ENCODE assay signal across 16 cellular contexts in genomic region chr3:52383446-52383845, GRCh38. TPM values are rescaled to one million over a fixed set of nuclear protein-coding genes. Genes with fewer than 3 reads are reported as not detected.
DNase-seq lines count a peak whose midpoint lies in the region; ATAC-seq and TF ChIP-seq lines count a peak whose summit lies in the region.
"Had no signal": no experiment of that assay in that cellular context is flagged by ENCODE, and none has a peak within 500 bp of the region (broad histone marks: within the 10 kb centered on the region; RNA-seq: fewer than 3 reads in every experiment).

No MANE protein-coding gene starts in this region.

- H3K23ac ChIP-seq in mesenchymal stem cell (ENCODE audit: low read length in 2 of 2): peak overlapping the region in 1 of 2 experiments; percentile 30

- no peak overlapping the region for H2BK15ac ChIP-seq in mesenchymal stem cell (ENCODE audit: low read depth, poor library complexity, severe bottlenecking)

- H3K27me3 ChIP-seq in BLaER1 (no peaks in the 10 kb centered on the region), HL-60 (ENCODE audit: insufficient read depth, poor library complexity, severe bottlenecking) (no peaks in the 10 kb centered on the region), mesenchymal stem cell (ENCODE audit: control insufficient read depth in 1 of 2, insufficient read depth in 1 of 2, low read length in 2 of 2) (peaks cover 11 to 21% of the 10 kb centered on the region in 2 experiments)

- no peak overlapping the region for H2AK5ac ChIP-seq in mesenchymal stem cell (ENCODE audit: low read length, severe bottlenecking)

- H2BK5ac ChIP-seq in mesenchymal stem cell (ENCODE audit: low read depth, low read length, poor library complexity, severe bottlenecking): no peak overlapping the region

- WGBS in mesenchymal stem cell: 92% methylated on average over 14 of the region's 14 CpGs

- H3K27me3 Mint-ChIP-seq in dendritic cell treated with granulocyte-macrophage colony-stimulating factor and Interleukin-4, amounts not matched to agents 40 ng/mL and 50 ng/mL, for 4 days: no peaks in the 10 kb centered on the region
- no peaks in the 10 kb centered on the region for H3K27me3 Mint-ChIP-seq in T-helper 17 cell
- H3K27me3 Mint-ChIP-seq: B cell; CD4-positive, alpha-beta T cell; IgD-negative memory B cell had no signal

- peak overlapping the region; percentile 15 for H2AFZ ChIP-seq in mesenchymal stem cell (ENCODE audit: low read depth, low read length)

- peak overlapping the region in 1 of 2 experiments; percentile 46 for H3K14ac ChIP-seq in mesenchymal stem cell (ENCODE audit: low read length in 2 of 2)

- peaks cover 22% of the 10 kb centered on the region for H3K4me1 Mint-ChIP-seq in dendritic cell treated with granulocyte-macrophage colony-stimulating factor and Interleukin-4, amounts not matched to agents 40 ng/mL and 50 ng/mL, for 4 days (ENCODE audit: low read depth)
- H3K4me1 Mint-ChIP-seq in T-helper 17 cell: peaks cover 8% of the 10 kb centered on the region
- H3K4me1 Mint-ChIP-seq: B cell had no signal

- H2BK120ac ChIP-seq in mesenchymal stem cell (ENCODE audit: low read depth, low read length): no peak overlapping the region

- no peak overlapping the region for H4K91ac ChIP-seq in mesenchymal stem cell (ENCODE audit: low read length)

- DNase-seq in HL-60 (ENCODE audit: low read depth in 1 of 2, low spot score in 1 of 2): no peak
- no peak for DNase-seq in mesenchymal stem cell
- no peak for DNase-seq in activated naive CD4-positive, alpha-beta T cell treated with anti-CD3 and anti-CD28 coated beads, Interleukin-2, amount 50 U/mL, for 72 hours (ENCODE audit: low spot score in 2 of 2)
- DNase-seq in T-helper 17 cell: no peak
- DNase-seq in LoVo (ENCODE audit: low spot score): no peak
- DNase-seq: Caco-2; CD4-positive, alpha-beta T cell; GOT3; H9 had no signal

- peak overlapping the region; percentile 74 for H3K4me2 ChIP-seq in BLaER1
- no peak overlapping the region for H3K4me2 ChIP-seq in mesenchymal stem cell (ENCODE audit: low read length, poor library complexity, severe bottlenecking)
- H3K4me2 ChIP-seq: KMS-11 had no signal

- H3K4me3 ChIP-seq in BLaER1 (no peak overlapping the region), HL-60 (replicated peaks; ENCODE audit: insufficient read depth, low read length) (no peak overlapping the region), mesenchymal stem cell (ENCODE audit: insufficient read depth in 1 of 2, low read depth in 1 of 2, low read length in 2 of 2) (no peak overlapping the region)

- peaks cover 5% of the 10 kb centered on the region for H3K36me3 Mint-ChIP-seq in dendritic cell treated with granulocyte-macrophage colony-stimulating factor and Interleukin-4, amounts not matched to agents 40 ng/mL and 50 ng/mL, for 4 days (ENCODE audit: low read depth)
- H3K36me3 Mint-ChIP-seq in activated naive CD4-positive, alpha-beta T cell treated with anti-CD3 and anti-CD28 coated beads, Interleukin-2, amount 50 U/mL, for 72 hours: no peaks in the 10 kb centered on the region
- H3K36me3 Mint-ChIP-seq in T-helper 17 cell (ENCODE audit: low read depth): no peaks in the 10 kb centered on the region
- H3K36me3 Mint-ChIP-seq: IgD-negative memory B cell had no signal

- no peak overlapping the region for H2BK12ac ChIP-seq in mesenchymal stem cell (ENCODE audit: low read length in 2 of 2)

- ATAC-seq in GM21619 (IDR thresholded peaks at IDR 0.05; ENCODE audit: unreplicated experiment) (no peak), T-helper 17 cell (no peak)
- ATAC-seq in activated naive CD4-positive, alpha-beta T cell treated with anti-CD3 and anti-CD28 coated beads, Interleukin-2, amount 50 U/mL, for 72 hours: no peak

- no peaks in the 10 kb centered on the region for H3K9me3 Mint-ChIP-seq in dendritic cell treated with granulocyte-macrophage colony-stimulating factor and Interleukin-4, amounts not matched to agents 40 ng/mL and 50 ng/mL, for 4 days
- H3K9me3 Mint-ChIP-seq in activated naive CD4-positive, alpha-beta T cell treated with anti-CD3 and anti-CD28 coated beads, Interleukin-2, amount 50 U/mL, for 72 hours: no peaks in the 10 kb centered on the region
- H3K9me3 Mint-ChIP-seq: CD4-positive, alpha-beta T cell; H9; IgD-negative memory B cell had no signal

- H3K9ac ChIP-seq in BLaER1 (0 out of 2 replicates have a peak overlapping the region, but pooled peaks have one; percentile 22), mesenchymal stem cell (ENCODE audit: low read length) (no peak overlapping the region)
- H3K9ac ChIP-seq: KMS-11 had no signal

- H3K27ac Mint-ChIP-seq in dendritic cell treated with granulocyte-macrophage colony-stimulating factor and Interleukin-4, amounts not matched to agents 40 ng/mL and 50 ng/mL, for 4 days: peak overlapping the region; percentile 37
- no peak overlapping the region for H3K27ac Mint-ChIP-seq in activated naive CD4-positive, alpha-beta T cell treated with anti-CD3 and anti-CD28 coated beads, Interleukin-2, amount 50 U/mL, for 72 hours
- H3K27ac Mint-ChIP-seq in T-helper 17 cell: no peak overlapping the region
- H3K27ac Mint-ChIP-seq: B cell; CD4-positive, alpha-beta T cell; H9; IgD-negative memory B cell had no signal

- no peak overlapping the region for H3K18ac ChIP-seq in mesenchymal stem cell (ENCODE audit: low read depth in 1 of 2, low read length in 2 of 2)

- H3K27ac ChIP-seq in BLaER1 (peak overlapping the region; percentile 59), HL-60 (replicated peaks) (peak overlapping the region; percentile 18), mesenchymal stem cell (ENCODE audit: low read length, poor library complexity, severe bottlenecking) (no peak overlapping the region)
- H3K27ac ChIP-seq: C4-2B, KMS-11 had no signal

- H3K4ac ChIP-seq in mesenchymal stem cell (ENCODE audit: low read depth in 1 of 2, low read length in 2 of 2): no peak overlapping the region

- H4K20me1 ChIP-seq in BLaER1: no peaks in the 10 kb centered on the region

- H3K4me1 ChIP-seq in BLaER1 (peaks cover 36% of the 10 kb centered on the region), mesenchymal stem cell (ENCODE audit: control insufficient read depth, insufficient read depth, low read depth, low read length) (peaks cover 2% of the 10 kb centered on the region)
- H3K4me1 ChIP-seq: Caco-2 had no signal

- H3K36me3 ChIP-seq in BLaER1 (peaks cover 3% of the 10 kb centered on the region; the same call in 1 of the 2 replicates), mesenchymal stem cell (ENCODE audit: control insufficient read depth in 1 of 2, insufficient read depth in 2 of 2, low read depth in 1 of 2, low read length in 2 of 2) (no peaks in the 10 kb centered on the region)

- no peak overlapping the region for H4K8ac ChIP-seq in mesenchymal stem cell (ENCODE audit: low read length)

- intact Hi-C loops in dendritic cell treated with granulocyte-macrophage colony-stimulating factor and Interleukin-4, amounts not matched to agents 40 ng/mL and 50 ng/mL, for 4 days (cut with micrococcal nuclease): no loop called here

- H3K79me1 ChIP-seq in mesenchymal stem cell (replicated peaks; ENCODE audit: low read length, poor library complexity, severe bottlenecking): no peaks in the 10 kb centered on the region

- no peak for TF ChIP-seq CTCF in HL-60 (IDR thresholded peaks at IDR 0.05; ENCODE audit: insufficient read depth, low read length)

- H3K4me3 Mint-ChIP-seq in dendritic cell treated with granulocyte-macrophage colony-stimulating factor and Interleukin-4, amounts not matched to agents 40 ng/mL and 50 ng/mL, for 4 days: no peak overlapping the region
- no peak overlapping the region for H3K4me3 Mint-ChIP-seq in T-helper 17 cell
- H3K4me3 Mint-ChIP-seq: B cell; CD4-positive, alpha-beta T cell; H9; IgD-negative memory B cell had no signal

- H3K9me3 ChIP-seq in BLaER1 (no peaks in the 10 kb centered on the region), mesenchymal stem cell (ENCODE audit: control insufficient read depth, low read length) (no peaks in the 10 kb centered on the region), T-helper 17 cell (ENCODE audit: control insufficient read depth, low read length, poor library complexity, severe bottlenecking) (no peaks in the 10 kb centered on the region)
- H3K9me3 ChIP-seq: Caco-2 had no signal

RNA-seq across cellular contexts. Expression of gene BAP1, which starts 26.4 kb away (rescaled TPM):
- polyA plus RNA-seq in mesenchymal stem cell (2013, experiment 1 of 2): 40.0 TPM
- polyA plus RNA-seq in mesenchymal stem cell (2013, experiment 2 of 2): 38.7 TPM
- 100 to 1,000 TPM; 100 to 148 TPM for total RNA-seq in activated naive CD4-positive, alpha-beta T cell treated with anti-CD3 and anti-CD28 coated beads, Interleukin-2, amount 50 U/mL, for 72 hours
- total RNA-seq in T-helper 17 cell: 100 to 1,000 TPM; 107 to 114 TPM

RNA-seq across cellular contexts. Expression of gene PHF7, which starts 27.0 kb away (rescaled TPM):
- polyA plus RNA-seq in mesenchymal stem cell (2013, experiment 1 of 2): 5.6 TPM
- 5.8 TPM for polyA plus RNA-seq in mesenchymal stem cell (2013, experiment 2 of 2)
- 10 to 100 TPM; 17.2 to 36.0 TPM for total RNA-seq in activated naive CD4-positive, alpha-beta T cell treated with anti-CD3 and anti-CD28 coated beads, Interleukin-2, amount 50 U/mL, for 72 hours
- total RNA-seq in T-helper 17 cell: 10 to 100 TPM; 11.1 to 13.0 TPM
